ENCODE assay signal across 3 cellular contexts in the genomic region with DNA sequence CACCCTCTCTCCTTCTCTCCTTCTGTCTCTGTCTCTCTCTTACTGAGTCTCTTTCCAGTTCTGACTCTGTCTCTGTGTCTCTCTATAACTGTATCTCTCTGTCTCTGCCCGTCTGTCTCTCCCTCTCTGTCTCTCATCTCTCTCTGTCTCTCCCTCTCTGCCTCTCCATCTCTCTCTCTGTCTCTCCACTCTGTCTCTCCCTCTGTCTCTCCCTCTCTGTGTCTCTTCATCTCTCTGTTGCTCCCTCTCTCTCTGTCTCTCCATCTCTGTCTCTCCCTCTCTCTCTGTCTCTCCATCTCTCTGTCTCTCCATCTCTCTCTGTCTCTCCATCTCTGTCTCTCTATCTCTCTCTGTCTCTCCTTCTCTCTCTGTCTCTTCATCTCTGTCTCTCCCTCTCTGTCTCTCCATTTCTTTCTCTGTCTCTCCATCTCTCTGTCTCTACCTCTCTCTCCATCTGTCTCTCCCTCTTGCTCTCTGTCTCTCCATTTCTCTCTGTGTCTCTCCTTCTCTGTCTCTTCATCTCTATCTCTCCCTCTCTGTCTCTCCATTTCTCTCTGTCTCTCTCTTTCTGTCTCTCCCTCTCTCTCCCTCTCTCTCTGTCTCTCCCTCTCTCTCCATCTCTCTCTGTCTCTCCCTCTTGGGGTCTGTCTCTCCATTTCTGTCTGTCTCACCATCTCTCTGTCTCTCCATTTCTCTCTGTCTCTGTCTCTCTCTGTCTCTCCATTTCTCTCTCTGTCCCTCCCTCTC.
TF ChIP-seq lines count a peak whose summit lies in the region.

No MANE protein-coding gene starts in this region.

TF ChIP-seq in HEK293, 187 proteins besides CTCF, POLR2A, EP300 and RAD21 (continues in another document):
- no peak for TF ChIP-seq HOXA7 (CRISPR knock-in tag; IDR thresholded peaks at IDR 0.05; ENCODE audit: borderline replicate concordance)
- TF ChIP-seq ZNF114 (tag by site-specific recombination; IDR thresholded peaks at IDR 0.05): 0 out of 2 replicates have a peak, but pooled peaks have one; percentile 64
- TF ChIP-seq, protein P1, sequence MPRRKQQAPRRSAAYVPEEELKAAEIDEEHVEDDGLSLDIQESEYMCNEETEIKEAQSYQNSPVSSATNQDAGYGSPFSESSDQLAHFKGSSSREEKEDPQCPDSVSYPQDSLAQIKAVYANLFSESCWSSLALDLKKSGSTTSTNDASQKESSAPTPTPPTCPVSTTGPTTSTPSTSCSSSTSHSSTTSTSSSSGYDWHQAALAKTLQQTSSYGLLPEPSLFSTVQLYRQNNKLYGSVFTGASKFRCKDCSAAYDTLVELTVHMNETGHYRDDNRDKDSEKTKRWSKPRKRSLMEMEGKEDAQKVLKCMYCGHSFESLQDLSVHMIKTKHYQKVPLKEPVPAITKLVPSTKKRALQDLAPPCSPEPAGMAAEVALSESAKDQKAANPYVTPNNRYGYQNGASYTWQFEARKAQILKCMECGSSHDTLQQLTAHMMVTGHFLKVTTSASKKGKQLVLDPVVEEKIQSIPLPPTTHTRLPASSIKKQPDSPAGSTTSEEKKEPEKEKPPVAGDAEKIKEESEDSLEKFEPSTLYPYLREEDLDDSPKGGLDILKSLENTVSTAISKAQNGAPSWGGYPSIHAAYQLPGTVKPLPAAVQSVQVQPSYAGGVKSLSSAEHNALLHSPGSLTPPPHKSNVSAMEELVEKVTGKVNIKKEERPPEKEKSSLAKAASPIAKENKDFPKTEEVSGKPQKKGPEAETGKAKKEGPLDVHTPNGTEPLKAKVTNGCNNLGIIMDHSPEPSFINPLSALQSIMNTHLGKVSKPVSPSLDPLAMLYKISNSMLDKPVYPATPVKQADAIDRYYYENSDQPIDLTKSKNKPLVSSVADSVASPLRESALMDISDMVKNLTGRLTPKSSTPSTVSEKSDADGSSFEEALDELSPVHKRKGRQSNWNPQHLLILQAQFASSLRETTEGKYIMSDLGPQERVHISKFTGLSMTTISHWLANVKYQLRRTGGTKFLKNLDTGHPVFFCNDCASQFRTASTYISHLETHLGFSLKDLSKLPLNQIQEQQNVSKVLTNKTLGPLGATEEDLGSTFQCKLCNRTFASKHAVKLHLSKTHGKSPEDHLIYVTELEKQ (tag by site-specific recombination; IDR thresholded peaks at IDR 0.05; ENCODE audit: borderline replicate concordance): no peak
- TF ChIP-seq ZNF596 (tag by site-specific recombination; IDR thresholded peaks at IDR 0.05): peak; percentile 99
- no peak for TF ChIP-seq ZNF560 (tag by site-specific recombination; IDR thresholded peaks at IDR 0.05; ENCODE audit: borderline replicate concordance)
- peak; percentile 92 for TF ChIP-seq ZNF366 (tag by site-specific recombination; conservative IDR thresholded peaks at IDR 0.05)
- TF ChIP-seq ZNF521 (tag by site-specific recombination; IDR thresholded peaks at IDR 0.05): no peak
- 0 out of 2 replicates have a peak, but pooled peaks have one; percentile 31 for TF ChIP-seq ZNF157 (tag by site-specific recombination; IDR thresholded peaks at IDR 0.05)
- TF ChIP-seq ZSCAN23 (tag by site-specific recombination; IDR thresholded peaks at IDR 0.05): no peak
- no peak for TF ChIP-seq ZNF18 (tag by site-specific recombination; IDR thresholded peaks at IDR 0.05)
- TF ChIP-seq ZXDB (tag by site-specific recombination; IDR thresholded peaks at IDR 0.05): no peak
- TF ChIP-seq ZBTB20 (tag by site-specific recombination; IDR thresholded peaks at IDR 0.05): 0 out of 2 replicates have a peak, but pooled peaks have one; percentile 3

TF ChIP-seq in H1, 55 proteins besides CTCF, POLR2A, EP300 and RAD21:
- TF ChIP-seq RBBP5 (IDR thresholded peaks at IDR 0.05; ENCODE audit: borderline replicate concordance, low read depth, low read length) (no peak), KDM1A (IDR thresholded peaks at IDR 0.05; ENCODE audit: borderline replicate concordance, low read length) (no peak), EZH2 (IDR thresholded peaks at IDR 0.05; ENCODE audit: low read depth, low read length, severe bottlenecking) (no peak), CBX8 (IDR thresholded peaks at IDR 0.05; ENCODE audit: borderline replicate concordance, low read depth, low read length) (0 out of 2 replicates have a peak, but pooled peaks have one; percentile 38), TCF12 (IDR thresholded peaks at IDR 0.05; ENCODE audit: low read depth, low read length) (no peak)

TF ChIP-seq in neural cell, 6 proteins besides CTCF, POLR2A, EP300 and RAD21:
- no peak for TF ChIP-seq MXI1 (conservative IDR thresholded peaks at IDR 0.05; ENCODE audit: poor library complexity, severe bottlenecking)
- TF ChIP-seq SMC3 (conservative IDR thresholded peaks at IDR 0.05; ENCODE audit: poor library complexity): no peak
- no peak for TF ChIP-seq EZH2 (IDR thresholded peaks at IDR 0.05; ENCODE audit: borderline replicate concordance, insufficient read depth, low read length, poor library complexity, severe bottlenecking)
- TF ChIP-seq POLR2AphosphoS5 (IDR thresholded peaks at IDR 0.05): no peak
- no peak for TF ChIP-seq TAF1 (IDR thresholded peaks at IDR 0.05; ENCODE audit: low read depth)
- no peak for TF ChIP-seq REST (IDR thresholded peaks at IDR 0.05; ENCODE audit: borderline replicate concordance)
TF ChIP-seq in neural cell: peak in this region for 0.
